In the genomic region with DNA sequence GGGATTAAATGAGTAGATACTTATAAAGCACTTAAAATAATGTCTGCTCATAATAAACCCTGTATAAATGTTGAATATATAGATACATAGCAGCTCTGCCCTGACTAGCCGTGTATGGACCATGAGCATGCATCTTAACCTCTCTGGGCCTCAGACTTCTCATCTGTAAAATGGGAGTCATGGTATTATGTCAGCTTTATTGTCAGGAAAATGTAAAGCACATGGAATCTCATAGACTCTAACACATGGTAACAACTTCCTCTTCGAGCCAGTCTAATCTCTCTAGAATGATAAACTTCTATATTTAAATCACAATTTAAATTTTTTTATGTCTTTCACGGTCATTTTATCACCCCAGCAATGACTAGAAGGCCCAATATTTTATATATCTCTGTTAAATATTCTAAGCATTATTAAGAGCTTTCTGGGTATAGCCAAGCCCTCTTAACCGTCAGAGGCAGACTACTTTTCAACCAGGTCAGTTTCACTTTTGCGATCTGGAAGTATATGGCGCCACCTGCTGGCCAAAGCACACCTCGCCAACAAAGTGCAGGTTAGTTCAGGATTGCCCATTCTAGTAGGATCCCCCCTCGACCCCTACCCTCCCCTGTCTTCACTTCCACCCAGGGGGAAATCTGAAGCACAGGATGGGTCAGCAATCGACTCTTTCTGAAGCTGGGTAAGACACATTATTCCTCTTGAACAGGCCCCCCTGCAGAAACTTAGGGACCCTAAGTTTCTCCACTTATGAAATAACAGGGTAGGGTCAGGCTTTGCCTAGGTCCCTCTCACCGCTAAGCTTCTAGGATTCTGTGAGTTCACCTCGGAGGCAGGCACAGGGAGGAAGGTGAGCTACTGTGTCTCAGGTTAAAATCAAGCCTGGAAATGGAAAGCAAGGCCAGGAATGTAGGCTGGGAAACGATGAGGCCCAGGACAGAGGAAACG, we compare ENCODE assay signal across 8 cellular contexts. TPM values are rescaled to one million over a fixed set of nuclear protein-coding genes. Genes with fewer than 3 reads are reported as not detected.
A peak's percentile ranks its signal among the peaks of the same experiment; 100 is the strongest.
DNase-seq lines count a peak whose midpoint lies in the region; ATAC-seq and TF ChIP-seq lines count a peak whose summit lies in the region.

No MANE protein-coding gene starts in this region.

- H3K9me3 Mint-ChIP-seq in brain (peaks cover 0 to 3% (median 0%) of the 10 kb centered on the region in 5 experiments), immature natural killer cell (no peaks in the 10 kb centered on the region)

- DNase-seq in ACHN (peak; percentile 72), NCI-H2029 treated with DMSO at 0.1 percent for 48 hours (lab: John Stamatoyannopoulos, UW) (peak; percentile 74), UCSD-AML1 (lab: John Stamatoyannopoulos, UW; ENCODE audit: unreplicated experiment) (peak; percentile 85), immature natural killer cell (peak; percentile 74 to 81 (median 79))
- peak; percentile 71 to 79 for DNase-seq in stimulated activated CD4-positive, alpha-beta T cell treated with anti-CD3 and anti-CD28 coated beads, Interleukin-15, amount 100 ng/mL, for 1 hour (ENCODE audit: low read depth in 1 of 2, low spot score in 1 of 2)

- H3K4me1 Mint-ChIP-seq in brain = peaks cover 11% of the 10 kb centered on the region
- peaks cover 17 to 21% of the 10 kb centered on the region in 2 donors for H3K4me1 Mint-ChIP-seq in immature natural killer cell

- peak; percentile 74 for ATAC-seq in GM18508 (IDR thresholded peaks at IDR 0.05; ENCODE audit: insufficient read depth, unreplicated experiment)
- peak; percentile 81 for ATAC-seq in HG02981 (IDR thresholded peaks at IDR 0.05; ENCODE audit: unreplicated experiment)

- H3K4me3 Mint-ChIP-seq in brain = no peak overlapping the region
- H3K4me3 Mint-ChIP-seq in immature natural killer cell = peak overlapping the region; percentile 56 to 77 (median 68)

- H3K27ac Mint-ChIP-seq in brain (peak overlapping the region in 1 of 5 experiments; percentile 28), immature natural killer cell (peak overlapping the region; percentile 83 to 94 (median 91))

- in situ Hi-C loops in ACHN (cut with HindIII; ENCODE audit: low pct_ligation_motif_present, low pct_unique_long_range_greater_than_20kb, low sequenced_read_pairs) = no loop called here

- H3K27me3 Mint-ChIP-seq in brain (peaks cover 21% of the 10 kb centered on the region), immature natural killer cell (ENCODE audit: low read depth in 3 of 3) (peaks cover 0 to 8% (median 2%) of the 10 kb centered on the region in 3 donors)

- no peaks in the 10 kb centered on the region for H3K36me3 Mint-ChIP-seq in brain
- peaks cover 0 to 17% (median 9%) of the 10 kb centered on the region in 3 donors for H3K36me3 Mint-ChIP-seq in immature natural killer cell

- TF ChIP-seq CTCF in brain (conservative IDR thresholded peaks at IDR 0.05) = peak; percentile 90 to 92

RNA-seq across cellular contexts. Expression of gene KCNJ1, which starts 36.0 kb away (rescaled TPM):
- not detected for polyA plus RNA-seq in brain (ENCODE audit: insufficient read depth, low read depth, low replicate concordance)
- polyA plus RNA-seq in immature natural killer cell = not detected

Comparison
In these comparisons a context has a peak if more than half of its experiments do, and no peak if none do; other contexts are left out.
1. Peak in every context shown above with its lines: DNase-seq and ATAC-seq.
2. H3K4me3 Mint-ChIP-seq: peak in immature natural killer cell (5 of 5); none in brain (0 of 5).